Comparison of ENCODE assay signal across 20 cellular contexts in the genomic region with DNA sequence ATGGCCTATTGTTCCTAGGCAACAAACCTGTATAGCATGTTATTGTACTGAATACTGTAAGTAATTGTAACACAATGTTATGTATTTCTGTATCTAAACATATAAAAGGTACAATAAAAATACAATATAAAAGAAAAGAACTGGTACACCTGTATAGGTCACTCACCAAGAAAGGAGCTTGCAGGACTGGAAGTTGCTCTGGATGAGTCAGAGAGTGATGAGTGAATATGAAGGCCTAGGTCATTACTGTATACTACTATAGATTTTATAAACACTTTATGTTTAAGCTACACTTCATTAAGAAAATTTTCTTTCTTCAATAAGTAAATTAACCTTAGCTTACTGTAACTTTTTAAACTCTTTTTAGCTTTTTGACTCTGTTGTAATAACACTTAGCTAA.
"Had no signal": no experiment of that assay in that cellular context is flagged by ENCODE, and none has a peak within 500 bp of the region (broad histone marks: within the 10 kb centered on the region; RNA-seq: fewer than 3 reads in every experiment).

No MANE protein-coding gene starts in this region.

- DNase-seq: KBM-7, NCI-H1092, NCI-H1105 treated with DMSO at 0.1 percent for 48 hours, NCI-H1417 treated with DMSO at 0.1 percent for 48 hours, NCI-H146, NCI-H1694 treated with DMSO at 0.1 percent for 48 hours, NCI-H1930, NCI-H2081, NCI-H2107, NCI-H2227 treated with DMSO at 0.1 percent for 48 hours, NCI-H69, NCI-H774, SIG-M5 had no signal

- H3K27me3 ChIP-seq: SJSA1 had no signal

- H3K4me1 ChIP-seq: SJSA1 had no signal

- ATAC-seq: Panc1, Right ventricle myocardium inferior had no signal

- H3K36me3 ChIP-seq: SJSA1 had no signal

- H3K4me3 ChIP-seq: SJSA1, SK-N-MC had no signal

- H3K9me3 ChIP-seq: SJSA1 had no signal

- FAIRE-seq: HTR-8/SVneo had no signal

- H3K27ac ChIP-seq: HL-60, RWPE1, SJSA1, SK-N-MC had no signal
